In the genomic region with DNA sequence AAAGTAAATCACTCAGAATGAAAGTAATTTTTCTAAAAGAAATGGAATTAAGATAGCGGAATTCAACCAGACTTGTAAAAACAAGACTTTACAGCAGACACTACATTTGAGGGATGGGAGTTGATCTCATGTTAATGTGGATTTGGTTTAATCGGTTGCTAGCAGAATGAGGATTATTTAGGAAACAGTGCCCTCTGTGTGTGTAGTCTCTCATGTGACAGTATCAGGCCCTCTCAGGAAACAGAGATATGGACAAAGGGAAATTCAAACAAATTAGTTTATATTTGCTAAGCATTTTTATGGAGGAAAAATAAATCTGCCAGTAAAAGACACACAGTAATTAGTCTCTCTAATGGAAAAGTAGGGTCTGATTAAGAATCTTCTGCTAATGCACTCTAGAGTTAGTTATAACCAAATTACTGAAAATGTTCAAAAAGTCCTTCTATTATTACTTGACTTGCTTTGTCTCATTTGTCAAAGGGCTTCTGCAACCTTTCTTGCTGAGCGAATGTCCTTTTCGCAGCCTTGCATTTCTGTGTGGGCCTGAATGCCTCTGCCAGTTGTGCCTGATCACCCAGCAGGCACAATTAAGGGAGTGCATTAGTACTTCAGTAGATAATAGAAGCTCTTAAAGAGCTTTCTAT, we compare ENCODE assay signal across 14 cellular contexts.
DNase-seq lines count a peak whose midpoint lies in the region; ATAC-seq and TF ChIP-seq lines count a peak whose summit lies in the region.
"Had no signal": no experiment of that assay in that cellular context is flagged by ENCODE, and none has a peak within 500 bp of the region (broad histone marks: within the 10 kb centered on the region; RNA-seq: fewer than 3 reads in every experiment).

No MANE protein-coding gene starts in this region.

- DNase-seq in AG09319 (ENCODE audit: extremely low read depth, low read depth) (no peak), NCI-H1417 treated with DMSO at 0.1 percent for 48 hours (lab: John Stamatoyannopoulos, UW) (peak; percentile 53), WERI-Rb-1 (peak; percentile 27), kidney epithelial cell (ENCODE audit: low read depth) (no peak), NCI-H345 treated with DMSO at 0.1 percent for 48 hours (lab: John Stamatoyannopoulos, UW; ENCODE audit: unreplicated experiment) (no peak)
- DNase-seq in stimulated activated CD4-positive, alpha-beta T cell treated with anti-CD3 and anti-CD28 coated beads, Interleukin-2, amount 100 ng/mL, for 48 hours, result no peak
- DNase-seq: activated effector memory CD4-positive, alpha-beta T cell treated with anti-CD3 and anti-CD28 coated beads, Interleukin-2, amount 50 U/mL, for 16 hours; left ventricle myocardium superior; NCI-H2227 treated with DMSO at 0.1 percent for 48 hours; posterior cingulate gyrus; stimulated activated CD4-positive, alpha-beta T cell treated with anti-CD3 and anti-CD28 coated beads, Interleukin-4, amount 100 ng/mL, for 4 hours had no signal

- peak overlapping the region; percentile 14; the same call in 1 of the 2 replicates for H3K27ac ChIP-seq in WERI-Rb-1
- H3K27ac ChIP-seq: SJSA1 had no signal

- no peak for ATAC-seq in GM21447 (IDR thresholded peaks at IDR 0.05; ENCODE audit: unreplicated experiment)
- ATAC-seq in HG03565 (IDR thresholded peaks at IDR 0.05; ENCODE audit: unreplicated experiment), result no peak
- ATAC-seq: left ventricle myocardium superior had no signal

- H3K36me3 ChIP-seq in WERI-Rb-1 (no peaks in the 10 kb centered on the region), kidney epithelial cell (ENCODE audit: control insufficient read depth, insufficient read depth, low read length) (no peaks in the 10 kb centered on the region)
- H3K36me3 ChIP-seq: SJSA1 had no signal

- no peaks in the 10 kb centered on the region for H3K9me3 ChIP-seq in WERI-Rb-1 (ENCODE audit: severe bottlenecking)
- H3K9me3 ChIP-seq: SJSA1 had no signal

- H3K27me3 ChIP-seq in WERI-Rb-1 (ENCODE audit: insufficient read depth, low read depth, severe bottlenecking) (no peaks in the 10 kb centered on the region), kidney epithelial cell (ENCODE audit: control insufficient read depth, insufficient read depth, low read length) (no peaks in the 10 kb centered on the region)
- H3K27me3 ChIP-seq: SJSA1 had no signal

- peak; percentile 28 for TF ChIP-seq CTCF in AG09319 (IDR thresholded peaks at IDR 0.05; ENCODE audit: low read depth, low read length)
- TF ChIP-seq CTCF in WERI-Rb-1 (IDR thresholded peaks at IDR 0.05; ENCODE audit: low read depth, low read length), result peak; percentile 38; the same call in 1 of the 2 replicates
- peak; percentile 12 for TF ChIP-seq CTCF in kidney epithelial cell (IDR thresholded peaks at IDR 0.05; ENCODE audit: insufficient read depth, low read length, poor library complexity, severe bottlenecking)

- H3K4me3 ChIP-seq in WERI-Rb-1 (ENCODE audit: low read depth, low read length), result peak overlapping the region; percentile 23
- H3K4me3 ChIP-seq in kidney epithelial cell (ENCODE audit: low read depth, low read length), result no peak overlapping the region
- H3K4me3 ChIP-seq: SJSA1 had no signal

Comparison
In these comparisons a context has a peak if more than half of its experiments do, and no peak if none do; other contexts are left out.
1. DNase-seq: peak in NCI-H1417 treated with DMSO at 0.1 percent for 48 hours (single experiment) and WERI-Rb-1 (single experiment); none in AG09319 (single experiment), kidney epithelial cell (single experiment), NCI-H345 treated with DMSO at 0.1 percent for 48 hours (single experiment) and stimulated activated CD4-positive, alpha-beta T cell treated with anti-CD3 and anti-CD28 coated beads, Interleukin-2, amount 100 ng/mL, for 48 hours (0 of 2).
2. Peak in every context shown above with its lines, with median percentiles within 50 percentile points of each other: CTCF ChIP-seq.